Comparison of ENCODE assay signal across 13 cellular contexts in genomic region chr3:53171827-53172505, GRCh38. TPM values are rescaled to one million over a fixed set of nuclear protein-coding genes. Genes with fewer than 3 reads are reported as not detected.
DNase-seq lines count a peak whose midpoint lies in the region; ATAC-seq and TF ChIP-seq lines count a peak whose summit lies in the region.
"Had no signal": no experiment of that assay in that cellular context is flagged by ENCODE, and none has a peak within 500 bp of the region (broad histone marks: within the 10 kb centered on the region; RNA-seq: fewer than 3 reads in every experiment).

No MANE protein-coding gene starts in this region.

- no peaks in the 10 kb centered on the region; the same call in 1 of the 2 replicates for H4K20me1 ChIP-seq in GM23338 (replicated peaks; ENCODE audit: insufficient read depth)

- no peaks in the 10 kb centered on the region for H3F3A ChIP-seq in GM23338 (replicated peaks; ENCODE audit: low read depth)

- no peaks in the 10 kb centered on the region; the same call in 1 of the 2 replicates for H3K79me2 ChIP-seq in GM23338 (replicated peaks; ENCODE audit: insufficient read depth)

- H3K4me2 ChIP-seq in GM23338, result no peak overlapping the region; the same call in 1 of the 2 replicates

- H3K36me3 ChIP-seq in GM23338 (ENCODE audit: insufficient read depth), result no peaks in the 10 kb centered on the region

- peak; percentile 25 for ATAC-seq in GM23338
- ATAC-seq in central memory CD8-positive, alpha-beta T cell (replicated peaks; ENCODE audit: extremely low read depth, poor library complexity, severe bottlenecking), result no peak
- no peak for ATAC-seq in stimulated activated effector memory CD8-positive, alpha-beta T cell treated with anti-CD3 and anti-CD28 coated beads, Interleukin-12 subunit alpha, Interleukin-12 subunit beta, amount 100 ng/mL, for 72 hours
- ATAC-seq in GM19351 (IDR thresholded peaks at IDR 0.05; ENCODE audit: unreplicated experiment), result no peak
- ATAC-seq: naive thymus-derived CD8-positive, alpha-beta T cell had no signal

- peak; percentile 55 for DNase-seq in GM23338 (ENCODE audit: low spot score)
- DNase-seq in NOMO-1 treated with DMSO at 0.1 percent for 48 hours (lab: John Stamatoyannopoulos, UW; ENCODE audit: unreplicated experiment), result peak; percentile 45
- DNase-seq in central memory CD8-positive, alpha-beta T cell (ENCODE audit: low spot score in 2 of 2), result no peak
- no peak for DNase-seq in stimulated activated effector memory CD8-positive, alpha-beta T cell treated with anti-CD3 and anti-CD28 coated beads, Interleukin-12 subunit alpha, Interleukin-12 subunit beta, amount 100 ng/mL, for 72 hours (ENCODE audit: low spot score in 2 of 2)
- no peak for DNase-seq in inferior parietal cortex (ENCODE audit: extremely low spot score)
- DNase-seq in GM19240 (ENCODE audit: insufficient read length, low spot score), result no peak
- no peak for DNase-seq in midbrain (lab: John Stamatoyannopoulos, UW)
- DNase-seq: activated naive CD8-positive, alpha-beta T cell treated with anti-CD3 and anti-CD28 coated beads for 36 hours; CD4-positive, alpha-beta T cell; naive thymus-derived CD8-positive, alpha-beta T cell; NCI-H1436; Right ventricle myocardium superior had no signal

- H3K27me3 Mint-ChIP-seq in GM23338 (ENCODE audit: insufficient read depth, low read depth, poor library complexity), result peaks cover 9% of the 10 kb centered on the region
- H3K27me3 Mint-ChIP-seq in central memory CD8-positive, alpha-beta T cell, result no peaks in the 10 kb centered on the region
- H3K27me3 Mint-ChIP-seq: activated naive CD8-positive, alpha-beta T cell treated with anti-CD3 and anti-CD28 coated beads for 36 hours; CD4-positive, alpha-beta T cell; naive thymus-derived CD8-positive, alpha-beta T cell had no signal

- H3K27ac ChIP-seq in GM23338 (ENCODE audit: low read depth), result no peak overlapping the region

- no peaks in the 10 kb centered on the region for H3K27me3 ChIP-seq in GM23338 (ENCODE audit: insufficient read depth)

- H3K27ac Mint-ChIP-seq in GM23338, result peak overlapping the region; percentile 53
- H3K27ac Mint-ChIP-seq in central memory CD8-positive, alpha-beta T cell (ENCODE audit: low read depth), result peak overlapping the region; percentile 81
- peak overlapping the region; percentile 90 for H3K27ac Mint-ChIP-seq in stimulated activated effector memory CD8-positive, alpha-beta T cell treated with anti-CD3 and anti-CD28 coated beads, Interleukin-12 subunit alpha, Interleukin-12 subunit beta, amount 100 ng/mL, for 72 hours
- H3K27ac Mint-ChIP-seq: activated naive CD8-positive, alpha-beta T cell treated with anti-CD3 and anti-CD28 coated beads for 36 hours; CD4-positive, alpha-beta T cell had no signal

- H3K9me2 ChIP-seq in GM23338 (ENCODE audit: insufficient read depth), result no peaks in the 10 kb centered on the region

- H3K9me3 Mint-ChIP-seq in GM23338, result no peaks in the 10 kb centered on the region; the same call in 2 of the 3 replicates
- H3K9me3 Mint-ChIP-seq in central memory CD8-positive, alpha-beta T cell, result no peaks in the 10 kb centered on the region
- H3K9me3 Mint-ChIP-seq in stimulated activated effector memory CD8-positive, alpha-beta T cell treated with anti-CD3 and anti-CD28 coated beads, Interleukin-12 subunit alpha, Interleukin-12 subunit beta, amount 100 ng/mL, for 72 hours, result no peaks in the 10 kb centered on the region
- H3K9me3 Mint-ChIP-seq: activated naive CD8-positive, alpha-beta T cell treated with anti-CD3 and anti-CD28 coated beads for 36 hours; CD4-positive, alpha-beta T cell; naive thymus-derived CD8-positive, alpha-beta T cell had no signal

- H3K36me3 Mint-ChIP-seq in GM23338 (ENCODE audit: low read depth), result peaks cover 2% of the 10 kb centered on the region; the same call in 2 of the 3 replicates
- H3K36me3 Mint-ChIP-seq in central memory CD8-positive, alpha-beta T cell (ENCODE audit: insufficient read depth), result peaks cover 11% of the 10 kb centered on the region
- peaks cover 32% of the 10 kb centered on the region for H3K36me3 Mint-ChIP-seq in stimulated activated effector memory CD8-positive, alpha-beta T cell treated with anti-CD3 and anti-CD28 coated beads, Interleukin-12 subunit alpha, Interleukin-12 subunit beta, amount 100 ng/mL, for 72 hours
- H3K36me3 Mint-ChIP-seq: activated naive CD8-positive, alpha-beta T cell treated with anti-CD3 and anti-CD28 coated beads for 36 hours had no signal

- H2AFZ ChIP-seq in GM23338, result no peak overlapping the region

- H3K4me1 ChIP-seq in GM23338 (ENCODE audit: insufficient read depth), result peaks cover 18% of the 10 kb centered on the region

- TF ChIP-seq CTCF in GM23338 (conservative IDR thresholded peaks at IDR 0.05; ENCODE audit: low read depth in 2 of 2), result no peak

- H3K4me3 ChIP-seq in GM23338, result no peak overlapping the region

- no peak overlapping the region; the same call in 2 of the 3 replicates for H3K4me3 Mint-ChIP-seq in GM23338
- no peak overlapping the region for H3K4me3 Mint-ChIP-seq in central memory CD8-positive, alpha-beta T cell
- H3K4me3 Mint-ChIP-seq in stimulated activated effector memory CD8-positive, alpha-beta T cell treated with anti-CD3 and anti-CD28 coated beads, Interleukin-12 subunit alpha, Interleukin-12 subunit beta, amount 100 ng/mL, for 72 hours, result no peak overlapping the region
- H3K4me3 Mint-ChIP-seq: activated naive CD8-positive, alpha-beta T cell treated with anti-CD3 and anti-CD28 coated beads for 36 hours; CD4-positive, alpha-beta T cell had no signal

- H3K4me1 Mint-ChIP-seq in GM23338, result peaks cover 59% of the 10 kb centered on the region
- peaks cover 66% of the 10 kb centered on the region for H3K4me1 Mint-ChIP-seq in central memory CD8-positive, alpha-beta T cell
- H3K4me1 Mint-ChIP-seq in stimulated activated effector memory CD8-positive, alpha-beta T cell treated with anti-CD3 and anti-CD28 coated beads, Interleukin-12 subunit alpha, Interleukin-12 subunit beta, amount 100 ng/mL, for 72 hours, result peaks cover 80% of the 10 kb centered on the region

TF ChIP-seq in GM23338, 12 proteins besides CTCF, POLR2A, EP300 and RAD21 (continues in another document):
- no peak for TF ChIP-seq ZNF114 (CRISPR knock-in tag; IDR thresholded peaks at IDR 0.05)
- TF ChIP-seq EZH2 (IDR thresholded peaks at IDR 0.05; ENCODE audit: low read depth, unreplicated experiment), result no peak
- TF ChIP-seq, protein P1, sequence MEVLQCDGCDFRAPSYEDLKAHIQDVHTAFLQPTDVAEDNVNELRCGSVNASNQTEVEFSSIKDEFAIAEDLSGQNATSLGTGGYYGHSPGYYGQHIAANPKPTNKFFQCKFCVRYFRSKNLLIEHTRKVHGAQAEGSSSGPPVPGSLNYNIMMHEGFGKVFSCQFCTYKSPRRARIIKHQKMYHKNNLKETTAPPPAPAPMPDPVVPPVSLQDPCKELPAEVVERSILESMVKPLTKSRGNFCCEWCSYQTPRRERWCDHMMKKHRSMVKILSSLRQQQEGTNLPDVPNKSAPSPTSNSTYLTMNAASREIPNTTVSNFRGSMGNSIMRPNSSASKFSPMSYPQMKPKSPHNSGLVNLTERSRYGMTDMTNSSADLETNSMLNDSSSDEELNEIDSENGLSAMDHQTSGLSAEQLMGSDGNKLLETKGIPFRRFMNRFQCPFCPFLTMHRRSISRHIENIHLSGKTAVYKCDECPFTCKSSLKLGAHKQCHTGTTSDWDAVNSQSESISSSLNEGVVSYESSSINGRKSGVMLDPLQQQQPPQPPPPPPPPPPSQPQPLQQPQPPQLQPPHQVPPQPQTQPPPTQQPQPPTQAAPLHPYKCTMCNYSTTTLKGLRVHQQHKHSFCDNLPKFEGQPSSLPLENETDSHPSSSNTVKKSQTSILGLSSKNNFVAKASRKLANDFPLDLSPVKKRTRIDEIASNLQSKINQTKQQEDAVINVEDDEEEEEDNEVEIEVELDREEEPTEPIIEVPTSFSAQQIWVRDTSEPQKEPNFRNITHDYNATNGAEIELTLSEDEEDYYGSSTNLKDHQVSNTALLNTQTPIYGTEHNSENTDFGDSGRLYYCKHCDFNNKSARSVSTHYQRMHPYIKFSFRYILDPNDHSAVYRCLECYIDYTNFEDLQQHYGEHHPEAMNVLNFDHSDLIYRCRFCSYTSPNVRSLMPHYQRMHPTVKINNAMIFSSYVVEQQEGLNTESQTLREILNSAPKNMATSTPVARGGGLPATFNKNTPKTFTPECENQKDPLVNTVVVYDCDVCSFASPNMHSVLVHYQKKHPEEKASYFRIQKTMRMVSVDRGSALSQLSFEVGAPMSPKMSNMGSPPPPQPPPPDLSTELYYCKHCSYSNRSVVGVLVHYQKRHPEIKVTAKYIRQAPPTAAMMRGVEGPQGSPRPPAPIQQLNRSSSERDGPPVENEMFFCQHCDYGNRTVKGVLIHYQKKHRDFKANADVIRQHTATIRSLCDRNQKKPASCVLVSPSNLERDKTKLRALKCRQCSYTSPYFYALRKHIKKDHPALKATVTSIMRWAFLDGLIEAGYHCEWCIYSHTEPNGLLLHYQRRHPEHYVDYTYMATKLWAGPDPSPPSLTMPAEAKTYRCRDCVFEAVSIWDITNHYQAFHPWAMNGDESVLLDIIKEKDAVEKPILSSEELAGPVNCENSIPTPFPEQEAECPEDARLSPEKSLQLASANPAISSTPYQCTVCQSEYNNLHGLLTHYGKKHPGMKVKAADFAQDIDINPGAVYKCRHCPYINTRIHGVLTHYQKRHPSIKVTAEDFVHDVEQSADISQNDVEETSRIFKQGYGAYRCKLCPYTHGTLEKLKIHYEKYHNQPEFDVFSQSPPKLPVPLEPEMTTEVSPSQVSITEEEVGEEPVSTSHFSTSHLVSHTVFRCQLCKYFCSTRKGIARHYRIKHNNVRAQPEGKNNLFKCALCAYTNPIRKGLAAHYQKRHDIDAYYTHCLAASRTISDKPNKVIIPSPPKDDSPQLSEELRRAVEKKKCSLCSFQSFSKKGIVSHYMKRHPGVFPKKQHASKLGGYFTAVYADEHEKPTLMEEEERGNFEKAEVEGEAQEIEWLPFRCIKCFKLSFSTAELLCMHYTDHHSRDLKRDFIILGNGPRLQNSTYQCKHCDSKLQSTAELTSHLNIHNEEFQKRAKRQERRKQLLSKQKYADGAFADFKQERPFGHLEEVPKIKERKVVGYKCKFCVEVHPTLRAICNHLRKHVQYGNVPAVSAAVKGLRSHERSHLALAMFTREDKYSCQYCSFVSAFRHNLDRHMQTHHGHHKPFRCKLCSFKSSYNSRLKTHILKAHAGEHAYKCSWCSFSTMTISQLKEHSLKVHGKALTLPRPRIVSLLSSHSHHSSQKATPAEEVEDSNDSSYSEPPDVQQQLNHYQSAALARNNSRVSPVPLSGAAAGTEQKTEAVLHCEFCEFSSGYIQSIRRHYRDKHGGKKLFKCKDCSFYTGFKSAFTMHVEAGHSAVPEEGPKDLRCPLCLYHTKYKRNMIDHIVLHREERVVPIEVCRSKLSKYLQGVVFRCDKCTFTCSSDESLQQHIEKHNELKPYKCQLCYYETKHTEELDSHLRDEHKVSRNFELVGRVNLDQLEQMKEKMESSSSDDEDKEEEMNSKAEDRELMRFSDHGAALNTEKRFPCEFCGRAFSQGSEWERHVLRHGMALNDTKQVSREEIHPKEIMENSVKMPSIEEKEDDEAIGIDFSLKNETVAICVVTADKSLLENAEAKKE (CRISPR knock-in tag; IDR thresholded peaks at IDR 0.05), result no peak

RNA-seq across cellular contexts. Expression of gene PRKCD, which starts 11.0 kb away (rescaled TPM):
- 10.2 and 11.8 TPM in 2 replicates for total RNA-seq in GM23338 (2014; rRNA removed; shearing (Covaris generic))
- polyA plus RNA-seq in GM23338 (2016; fragmentation: Nextera tagmentation; extraction: Ambion mirVana), result 11.3 and 12.5 TPM in 2 replicates

RNA-seq across cellular contexts. Expression of gene RFT1, which starts 41.7 kb away (rescaled TPM):
- 13.3 and 15.3 TPM in 2 replicates for total RNA-seq in GM23338 (2014; rRNA removed; shearing (Covaris generic))
- 11.0 and 11.3 TPM in 2 replicates for polyA plus RNA-seq in GM23338 (2016; fragmentation: Nextera tagmentation; extraction: Ambion mirVana)

Comparison
In these comparisons a context has a peak if more than half of its experiments do, and no peak if none do; other contexts are left out.
1. DNase-seq: peak in GM23338 (single experiment) and NOMO-1 treated with DMSO at 0.1 percent for 48 hours (single experiment); none in central memory CD8-positive, alpha-beta T cell (0 of 2), stimulated activated effector memory CD8-positive, alpha-beta T cell treated with anti-CD3 and anti-CD28 coated beads, Interleukin-12 subunit alpha, Interleukin-12 subunit beta, amount 100 ng/mL, for 72 hours (0 of 2), inferior parietal cortex (single experiment), GM19240 (single experiment) and midbrain (single experiment).
2. Peak in every context shown above with its lines, with median percentiles within 50 percentile points of each other: H3K27ac Mint-ChIP-seq.